Comparison of ENCODE assay signal across 28 cellular contexts in the genomic region with DNA sequence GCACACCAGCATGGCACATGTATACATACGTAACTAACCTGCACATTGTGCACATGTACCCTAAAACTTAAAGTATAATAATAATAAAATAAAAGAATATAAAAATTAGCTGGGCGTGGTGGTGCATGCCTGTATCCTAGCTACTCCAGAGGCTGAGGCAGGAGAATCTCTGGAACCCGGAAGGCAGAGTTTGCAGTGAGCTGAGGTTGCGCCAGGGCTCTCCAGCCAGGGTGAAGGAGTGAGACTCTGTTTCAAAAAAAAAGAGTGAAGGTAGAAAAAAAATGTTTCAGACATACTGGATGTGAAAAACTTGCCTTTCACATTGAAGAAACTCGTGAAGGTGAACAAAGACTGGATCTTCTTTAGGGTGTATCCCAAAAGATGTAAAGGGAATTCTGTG. TPM values are rescaled to one million over a fixed set of nuclear protein-coding genes. Genes with fewer than 3 reads are reported as not detected.
DNase-seq lines count a peak whose midpoint lies in the region; ATAC-seq, FAIRE-seq and TF ChIP-seq lines count a peak whose summit lies in the region.
"Had no signal": no experiment of that assay in that cellular context is flagged by ENCODE, and none has a peak within 500 bp of the region (broad histone marks: within the 10 kb centered on the region; RNA-seq: fewer than 3 reads in every experiment).

No MANE protein-coding gene starts in this region.

- H3K79me2 ChIP-seq in astrocyte (ENCODE audit: insufficient read depth, low read length) (peaks cover 82% of the 10 kb centered on the region), trophoblast cell (ENCODE audit: control insufficient read depth, insufficient read depth, low read length, poor library complexity) (peaks cover 8% of the 10 kb centered on the region)

- H4K91ac ChIP-seq in trophoblast cell (ENCODE audit: low read depth, low read length): no peak overlapping the region

- H3K9me3 Mint-ChIP-seq in activated T-cell treated with anti-CD3 and anti-CD28 coated beads, Interleukin-2, amount 50 U/mL, for 72 hours: peaks cover 4 to 5% of the 10 kb centered on the region in 2 donors
- H3K9me3 Mint-ChIP-seq in activated T-cell treated with anti-CD3 and anti-CD28 coated beads, Interleukin-2, amount 50 U/mL, for 4 hours: peaks cover 7% of the 10 kb centered on the region
- peaks cover 14% of the 10 kb centered on the region for H3K9me3 Mint-ChIP-seq in Caco-2 (ENCODE audit: unreplicated experiment)
- H3K9me3 Mint-ChIP-seq in astrocyte (ENCODE audit: unreplicated experiment): no peaks in the 10 kb centered on the region

- H2AFZ ChIP-seq in astrocyte (ENCODE audit: low read depth, low read length) (no peak overlapping the region), trophoblast cell (ENCODE audit: insufficient read depth, low read length, poor library complexity) (no peak overlapping the region)
- H2AFZ ChIP-seq: GM23338 had no signal

- FAIRE-seq in astrocyte (lab: Jason Lieb, UNC): no peak
- FAIRE-seq: HTR-8/SVneo, islet of Langerhans, K562 had no signal

- H3K27me3 ChIP-seq in Caco-2 (replicated peaks; ENCODE audit: control insufficient read depth, insufficient read depth, low read length) (no peaks in the 10 kb centered on the region), astrocyte (ENCODE audit: insufficient read depth, low read length) (no peaks in the 10 kb centered on the region), trophoblast cell (ENCODE audit: insufficient read depth, low read length) (no peaks in the 10 kb centered on the region)
- H3K27me3 ChIP-seq: BE2C, colonic mucosa, MG63 had no signal

- H3K27ac ChIP-seq in astrocyte (ENCODE audit: low read depth, low read length): no peak overlapping the region
- no peak overlapping the region for H3K27ac ChIP-seq in trophoblast cell (ENCODE audit: low read depth, low read length)
- H3K27ac ChIP-seq: colonic mucosa had no signal

- H3K4me3 Mint-ChIP-seq in activated T-cell treated with anti-CD3 and anti-CD28 coated beads, Interleukin-2, amount 50 U/mL, for 72 hours: no peak overlapping the region
- H3K4me3 Mint-ChIP-seq in activated T-cell treated with anti-CD3 and anti-CD28 coated beads, Interleukin-2, amount 50 U/mL, for 4 hours: no peak overlapping the region
- H3K4me3 Mint-ChIP-seq in Caco-2 (ENCODE audit: unreplicated experiment) (no peak overlapping the region), astrocyte (ENCODE audit: unreplicated experiment) (peak overlapping the region; percentile 29)
- H3K4me3 Mint-ChIP-seq: GM23338, HFFc6, neural crest cell had no signal

- no peak overlapping the region for H4K12ac ChIP-seq in trophoblast cell (ENCODE audit: low read depth, low read length)

- H3K14ac ChIP-seq in trophoblast cell (ENCODE audit: low read length): no peak overlapping the region

- H2BK5ac ChIP-seq in trophoblast cell (ENCODE audit: low read depth, low read length, poor library complexity): no peak overlapping the region

- no peak overlapping the region for H3K23ac ChIP-seq in trophoblast cell (ENCODE audit: low read length)

- H3K79me1 ChIP-seq in trophoblast cell (ENCODE audit: low read length): no peaks in the 10 kb centered on the region

- H3K27me3 Mint-ChIP-seq in activated T-cell treated with anti-CD3 and anti-CD28 coated beads, Interleukin-2, amount 50 U/mL, for 72 hours (ENCODE audit: low read depth): no peaks in the 10 kb centered on the region
- H3K27me3 Mint-ChIP-seq in activated T-cell treated with anti-CD3 and anti-CD28 coated beads, Interleukin-2, amount 50 U/mL, for 4 hours (ENCODE audit: low read depth): no peaks in the 10 kb centered on the region
- H3K27me3 Mint-ChIP-seq in Caco-2 (ENCODE audit: insufficient read depth, unreplicated experiment): no peaks in the 10 kb centered on the region
- H3K27me3 Mint-ChIP-seq in astrocyte (ENCODE audit: low read depth, unreplicated experiment): no peaks in the 10 kb centered on the region

- no peak overlapping the region for H4K8ac ChIP-seq in trophoblast cell (ENCODE audit: low read depth, low read length)

- H2BK120ac ChIP-seq in trophoblast cell (ENCODE audit: insufficient read depth, low read length, poor library complexity): no peak overlapping the region

- POLR2A ChIA-PET in Caco-2 (lab: Charles Lee): no interaction called here

- BruUV-seq in Caco-2 (replicated peaks; lab: Mats Ljungman, UMichigan): no TSS peak

- H3K4me1 ChIP-seq in Caco-2: peaks cover 18% of the 10 kb centered on the region
- H3K4me1 ChIP-seq in astrocyte (ENCODE audit: insufficient read depth, low read length): peaks cover 9% of the 10 kb centered on the region
- peaks cover 8 to 14% of the 10 kb centered on the region in 2 experiments for H3K4me1 ChIP-seq in trophoblast cell (ENCODE audit: control insufficient read depth in 1 of 2, insufficient read depth in 2 of 2, low read length in 2 of 2)
- H3K4me1 ChIP-seq: BE2C had no signal

- H3K27ac Mint-ChIP-seq in activated T-cell treated with anti-CD3 and anti-CD28 coated beads, Interleukin-2, amount 50 U/mL, for 72 hours: peak overlapping the region; percentile 75
- peak overlapping the region; percentile 69 for H3K27ac Mint-ChIP-seq in Caco-2 (ENCODE audit: unreplicated experiment)
- no peak overlapping the region for H3K27ac Mint-ChIP-seq in astrocyte (ENCODE audit: unreplicated experiment)
- H3K27ac Mint-ChIP-seq: GM23338, HFFc6 had no signal

- no peak for ATAC-seq in activated T-cell treated with anti-CD3 and anti-CD28 coated beads, Interleukin-2, amount 50 U/mL, for 72 hours (replicated peaks in 1 of 2)
- ATAC-seq in activated T-cell treated with anti-CD3 and anti-CD28 coated beads, Interleukin-2, amount 50 U/mL, for 4 hours: no peak
- ATAC-seq: GM23338, K562, right cardiac atrium had no signal

- WGBS in trophoblast cell (ENCODE audit: extremely low coverage, insufficient coverage, insufficient read length): no CpG with 5 or more reads among the region's 5 CpGs

- no peak overlapping the region for H2BK12ac ChIP-seq in trophoblast cell (ENCODE audit: low read length)

- H3K36me3 Mint-ChIP-seq in activated T-cell treated with anti-CD3 and anti-CD28 coated beads, Interleukin-2, amount 50 U/mL, for 72 hours (ENCODE audit: insufficient read depth in 2 of 2): peaks cover 9 to 23% of the 10 kb centered on the region in 2 donors
- peaks cover 23% of the 10 kb centered on the region for H3K36me3 Mint-ChIP-seq in activated T-cell treated with anti-CD3 and anti-CD28 coated beads, Interleukin-2, amount 50 U/mL, for 4 hours (ENCODE audit: insufficient read depth)
- peaks cover 71% of the 10 kb centered on the region for H3K36me3 Mint-ChIP-seq in Caco-2 (ENCODE audit: insufficient read depth, unreplicated experiment)
- H3K36me3 Mint-ChIP-seq in astrocyte (ENCODE audit: low read depth, unreplicated experiment): peaks cover 20% of the 10 kb centered on the region

- peaks cover 53% of the 10 kb centered on the region for H4K20me1 ChIP-seq in astrocyte (ENCODE audit: insufficient read depth, low read length)

- no peaks in the 10 kb centered on the region for H3K9me3 ChIP-seq in Caco-2
- no peaks in the 10 kb centered on the region for H3K9me3 ChIP-seq in astrocyte (ENCODE audit: insufficient read depth, low read depth, low read length)
- no peaks in the 10 kb centered on the region for H3K9me3 ChIP-seq in trophoblast cell (ENCODE audit: insufficient read depth, low read depth, low read length)
- H3K9me3 ChIP-seq: BE2C, colonic mucosa had no signal

- no peak for DNase-seq in activated T-cell treated with anti-CD3 and anti-CD28 coated beads, Interleukin-2, amount 50 U/mL, for 72 hours
- DNase-seq in activated T-cell treated with anti-CD3 and anti-CD28 coated beads, Interleukin-2, amount 50 U/mL, for 4 hours: no peak
- DNase-seq in Caco-2 (no peak), astrocyte (ENCODE audit: low read depth) (no peak), trophoblast cell (peak in 1 of 2 donors; percentile 40), GM19240 (ENCODE audit: insufficient read length, low spot score) (no peak), HCEC 1CT (no peak), GF-D8 (lab: John Stamatoyannopoulos, UW) (no peak)
- DNase-seq: ACHN; activated CD4-positive, alpha-beta T cell treated with anti-CD3 and anti-CD28 coated beads for 4 hours; BE2C; colonic mucosa; effector CD8-positive, alpha-beta T cell; HFFc6; MG63; NCI-H2081; NCI-H345; NCI-H774; right cardiac atrium; stimulated activated CD4-positive, alpha-beta T cell treated with anti-CD3 and anti-CD28 coated beads, Interleukin-2, amount 100 ng/mL, for 48 hours had no signal

- H3K9ac ChIP-seq in astrocyte (ENCODE audit: low read length) (no peak overlapping the region), trophoblast cell (ENCODE audit: low read length) (no peak overlapping the region)

- H3K4me3 ChIP-seq in Caco-2 (ENCODE audit: low read depth, low read length) (no peak overlapping the region), astrocyte (ENCODE audit: insufficient read depth, low read depth, low read length) (no peak overlapping the region), trophoblast cell (ENCODE audit: low read depth, low read length) (no peak overlapping the region)
- H3K4me3 ChIP-seq: colonic mucosa, GM23338, K562, MG63 had no signal

- TF ChIP-seq CTCF in Caco-2 (IDR thresholded peaks at IDR 0.05; ENCODE audit: insufficient read depth in 1 of 2, low read depth in 1 of 2, low read length in 1 of 2, severe bottlenecking in 1 of 2, unreplicated experiment in 1 of 2) (no peak), astrocyte (IDR thresholded peaks at IDR 0.05; ENCODE audit: insufficient read depth, low read depth, low read length) (no peak)

- H3K18ac ChIP-seq in trophoblast cell (ENCODE audit: low read length): no peak overlapping the region

- CTCF ChIA-PET in Caco-2 (lab: Charles Lee): no interaction called here

- H3K4ac ChIP-seq in trophoblast cell (ENCODE audit: low read depth, low read length): peak overlapping the region; percentile 66

- H2AK5ac ChIP-seq in trophoblast cell (ENCODE audit: low read length): no peak overlapping the region

- peaks cover 70% of the 10 kb centered on the region for H3K4me1 Mint-ChIP-seq in activated T-cell treated with anti-CD3 and anti-CD28 coated beads, Interleukin-2, amount 50 U/mL, for 72 hours (ENCODE audit: low read depth)
- H3K4me1 Mint-ChIP-seq in activated T-cell treated with anti-CD3 and anti-CD28 coated beads, Interleukin-2, amount 50 U/mL, for 4 hours (ENCODE audit: low read depth): peaks cover 77% of the 10 kb centered on the region
- peaks cover 29% of the 10 kb centered on the region for H3K4me1 Mint-ChIP-seq in Caco-2 (ENCODE audit: low read depth, unreplicated experiment)
- peaks cover 41% of the 10 kb centered on the region for H3K4me1 Mint-ChIP-seq in astrocyte (ENCODE audit: low read depth, unreplicated experiment)

- no peak overlapping the region for H3K4me2 ChIP-seq in astrocyte (ENCODE audit: low read length)
- no peak overlapping the region for H3K4me2 ChIP-seq in trophoblast cell (ENCODE audit: low read length)
- H3K4me2 ChIP-seq: GM23338 had no signal

- intact Hi-C loops in Caco-2 (cut with micrococcal nuclease; ENCODE audit: unreplicated experiment): no loop called here

- no peaks in the 10 kb centered on the region; the same call in 1 of the 2 replicates for H3K36me3 ChIP-seq in Caco-2 (ENCODE audit: control insufficient read depth, insufficient read depth, low read length)
- peaks cover 4% of the 10 kb centered on the region for H3K36me3 ChIP-seq in astrocyte (ENCODE audit: insufficient read depth, low read length)
- peaks cover 0 to 2% of the 10 kb centered on the region in 2 experiments for H3K36me3 ChIP-seq in trophoblast cell (ENCODE audit: control insufficient read depth in 1 of 2, insufficient read depth in 2 of 2, low read length in 2 of 2)
- H3K36me3 ChIP-seq: BE2C, colonic mucosa had no signal

RNA-seq across cellular contexts. Expression of a gene that starts 26.7 kb away (rescaled TPM):
- total RNA-seq in activated T-cell treated with anti-CD3 and anti-CD28 coated beads, Interleukin-2, amount 50 U/mL, for 72 hours: 10 to 100 TPM; 44.2 to 47.8 TPM
- 10 to 100 TPM; 31.8 to 36.2 (median 35.0) TPM for total RNA-seq in activated T-cell treated with anti-CD3 and anti-CD28 coated beads, Interleukin-2, amount 50 U/mL, for 4 hours
- 138 and 140 TPM in 2 replicates for total RNA-seq in Caco-2 (2022)
- 134 and 140 TPM in 2 replicates for total RNA-seq in astrocyte
- 77.2 and 78.0 TPM in 2 replicates for polyA plus RNA-seq in trophoblast cell (2013)

RNA-seq across cellular contexts. Expression of a gene that starts 56.9 kb away (rescaled TPM):
- under 1 TPM; 0.34 to 0.46 TPM for total RNA-seq in activated T-cell treated with anti-CD3 and anti-CD28 coated beads, Interleukin-2, amount 50 U/mL, for 72 hours
- under 1 TPM; 0.13 to 0.22 (median 0.20) TPM for total RNA-seq in activated T-cell treated with anti-CD3 and anti-CD28 coated beads, Interleukin-2, amount 50 U/mL, for 4 hours
- 0.09 and 0.23 TPM in 2 replicates for total RNA-seq in Caco-2 (2022)
- total RNA-seq in astrocyte: 0.07 TPM in 1 of 2 replicates, not detected in the other
- polyA plus RNA-seq in trophoblast cell (2013): 0.10 and 0.19 TPM in 2 replicates
- total RNA-seq: colonic mucosa, epithelial cell of proximal tubule, GM23338, HFFc6, right cardiac atrium, RPMI7951 had no signal
- polyA plus RNA-seq: right cardiac atrium, urinary bladder had no signal
